In genomic region chr1:69573911-69574310, GRCh38 we compare ENCODE assay signal across 5 cellular contexts.
"Had no signal": no experiment of that assay in that cellular context is flagged by ENCODE, and none has a peak within 500 bp of the region (broad histone marks: within the 10 kb centered on the region; RNA-seq: fewer than 3 reads in every experiment).

No MANE protein-coding gene starts in this region.

- DNase-seq: H9, HCEC 1CT, IMR-90 had no signal

- ATAC-seq: GM23338, K562 had no signal

- H3K4me3 ChIP-seq: GM23338, K562 had no signal
